14 cellular contexts compared by ENCODE assay signal in the genomic region with DNA sequence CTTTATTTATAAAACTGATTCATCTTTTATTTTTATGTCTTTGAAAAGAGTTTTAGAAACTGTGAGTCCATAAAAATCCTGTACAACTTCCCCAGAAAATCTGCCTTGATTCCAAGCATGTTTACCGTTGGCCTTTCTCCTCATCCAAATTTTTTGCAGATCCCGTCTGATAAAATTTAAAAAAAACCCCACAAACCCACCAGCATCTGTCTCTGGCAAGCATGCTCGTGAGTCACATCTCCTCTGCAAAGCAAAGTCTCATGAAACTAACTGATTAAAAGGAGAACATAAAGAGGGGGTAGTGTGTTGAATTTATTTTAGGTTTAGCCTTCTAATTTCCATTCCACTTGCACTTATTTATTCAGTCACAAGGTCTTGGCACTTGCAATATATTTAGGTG.
"Had no signal": no experiment of that assay in that cellular context is flagged by ENCODE, and none has a peak within 500 bp of the region (broad histone marks: within the 10 kb centered on the region; RNA-seq: fewer than 3 reads in every experiment).

No MANE protein-coding gene starts in this region.

- DNase-seq: activated CD4-positive, alpha-beta T cell treated with anti-CD3 and anti-CD28 coated beads, Interleukin-2, amount 50 U/mL, for 48 hours; activated naive CD4-positive, alpha-beta T cell treated with anti-CD3 and anti-CD28 coated beads, Interleukin-2, amount 10 ng/mL, durations not matched to agents 7 days and 5 days; adrenal gland; effector memory CD4-positive, alpha-beta T cell; kidney; left lung; mammary epithelial cell; mucosa of descending colon; naive thymus-derived CD4-positive, alpha-beta T cell; stimulated activated CD4-positive, alpha-beta T cell treated with anti-CD3 and anti-CD28 coated beads, Interleukin-1b, Interleukin-23, amount 100 ng/mL, for 48 hours; stomach; T-helper 1 cell; T1000 had no signal

- H3K4me3 ChIP-seq: adrenal gland, left lung, mucosa of descending colon, stomach had no signal

- ATAC-seq: left lung; mucosa of descending colon; naive thymus-derived CD4-positive, alpha-beta T cell had no signal

- H3K27ac ChIP-seq: adrenal gland, left lung, parathyroid adenoma, stomach had no signal

- H3K27me3 ChIP-seq: adrenal gland, left lung had no signal

- H3K4me1 ChIP-seq: adrenal gland, left lung, parathyroid adenoma, stomach had no signal
